ENCODE assay signal across 16 cellular contexts in the genomic region with DNA sequence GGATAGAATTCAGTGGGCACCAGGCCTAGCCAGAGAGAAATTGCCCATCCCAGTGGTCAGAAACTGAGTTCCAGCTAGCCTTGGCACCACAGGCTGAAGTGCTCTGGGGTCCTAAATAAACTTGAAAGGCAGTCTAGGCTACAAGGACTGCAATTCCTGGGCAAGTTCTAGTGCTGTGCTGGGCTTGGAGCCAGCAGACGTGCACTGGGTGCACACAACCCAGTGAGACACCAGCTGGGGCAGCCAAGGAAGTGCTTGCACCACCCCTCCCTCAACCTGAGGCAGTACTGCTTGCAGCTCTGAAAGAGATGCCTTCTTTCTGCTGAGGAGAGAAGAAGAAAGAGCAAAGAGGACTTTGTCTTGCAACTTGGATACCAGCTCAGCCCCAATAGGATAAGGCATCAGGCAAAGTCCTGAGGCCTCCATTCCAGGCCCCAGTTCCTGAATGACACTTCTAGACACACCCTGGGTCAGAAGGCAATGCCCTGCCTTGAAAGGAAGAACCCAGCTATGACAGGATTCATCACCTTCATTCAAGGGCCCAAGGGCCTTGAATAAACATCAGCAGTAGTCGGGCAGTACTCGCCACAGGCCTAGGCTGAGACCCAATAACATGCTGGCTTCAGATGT.
"Had no signal": no experiment of that assay in that cellular context is flagged by ENCODE, and none has a peak within 500 bp of the region (broad histone marks: within the 10 kb centered on the region; RNA-seq: fewer than 3 reads in every experiment).

No MANE protein-coding gene starts in this region.

- H3K4me1 Mint-ChIP-seq: activated CD4-positive, alpha-beta memory T cell treated with anti-CD3 and anti-CD28 coated beads, Interleukin-2, amount 10 ng/mL, durations not matched to agents 7 days and 5 days; activated CD4-positive, alpha-beta T cell treated with anti-CD3 and anti-CD28 coated beads for 36 hours; activated CD8-positive, alpha-beta memory T cell treated with anti-CD3 and anti-CD28 coated beads, Interleukin-2, amount 10 ng/mL, durations not matched to agents 7 days and 5 days; nephron progenitor cell had no signal

- H3K4me3 Mint-ChIP-seq: activated CD4-positive, alpha-beta memory T cell treated with anti-CD3 and anti-CD28 coated beads, Interleukin-2, amount 10 ng/mL, durations not matched to agents 7 days and 5 days; activated CD4-positive, alpha-beta T cell treated with anti-CD3 and anti-CD28 coated beads for 36 hours; activated CD8-positive, alpha-beta memory T cell treated with anti-CD3 and anti-CD28 coated beads, Interleukin-2, amount 10 ng/mL, durations not matched to agents 7 days and 5 days; activated naive CD4-positive, alpha-beta T cell treated with anti-CD3 and anti-CD28 coated beads for 36 hours; nephron progenitor cell; T-helper 2 cell treated with Interferon-gamma antibody and Interleukin-4, amounts not matched to agents 5 μg/mL and 100 μg/mL, for 36 hours; WTC11 had no signal

- DNase-seq: activated CD4-positive, alpha-beta memory T cell treated with anti-CD3 and anti-CD28 coated beads, Interleukin-2, amount 10 ng/mL, durations not matched to agents 7 days and 5 days; activated CD4-positive, alpha-beta T cell treated with anti-CD3 and anti-CD28 coated beads for 36 hours; activated CD8-positive, alpha-beta memory T cell treated with anti-CD3 and anti-CD28 coated beads, Interleukin-2, amount 10 ng/mL, durations not matched to agents 7 days and 5 days; activated naive CD4-positive, alpha-beta T cell treated with anti-CD3 and anti-CD28 coated beads for 36 hours; aorta; cerebellar nuclear complex; cortex of kidney; effector CD4-positive, alpha-beta T cell; nephron progenitor cell; occipital lobe; stimulated activated naive CD8-positive, alpha-beta T cell treated with anti-CD3 and anti-CD28 coated beads, Interleukin-15, Interleukin-2, amounts not matched to agents 100 U/mL and 50 U/mL, for 24 hours; upper lobe of left lung had no signal

- H3K27ac Mint-ChIP-seq: activated CD4-positive, alpha-beta memory T cell treated with anti-CD3 and anti-CD28 coated beads, Interleukin-2, amount 10 ng/mL, durations not matched to agents 7 days and 5 days; activated CD4-positive, alpha-beta T cell treated with anti-CD3 and anti-CD28 coated beads for 36 hours; activated CD8-positive, alpha-beta memory T cell treated with anti-CD3 and anti-CD28 coated beads, Interleukin-2, amount 10 ng/mL, durations not matched to agents 7 days and 5 days; activated naive CD4-positive, alpha-beta T cell treated with anti-CD3 and anti-CD28 coated beads for 36 hours; activated T-helper 2 cell treated with anti-CD3 and anti-CD28 coated beads, Interferon-gamma antibody, Interleukin-2, Interleukin-4, amounts not matched to agents 10 μg/mL and 5 μg/mL and 100 μg/mL, durations not matched to agents 14 hours and 24 hours and 36 hours; nephron progenitor cell; T-helper 2 cell treated with Interferon-gamma antibody and Interleukin-4, amounts not matched to agents 5 μg/mL and 100 μg/mL, for 36 hours; WTC11 had no signal

- H3K9me3 Mint-ChIP-seq: activated CD4-positive, alpha-beta memory T cell treated with anti-CD3 and anti-CD28 coated beads, Interleukin-2, amount 10 ng/mL, durations not matched to agents 7 days and 5 days; activated naive CD4-positive, alpha-beta T cell treated with anti-CD3 and anti-CD28 coated beads for 36 hours; activated T-helper 2 cell treated with anti-CD3 and anti-CD28 coated beads, Interferon-gamma antibody, Interleukin-2, Interleukin-4, amounts not matched to agents 10 μg/mL and 5 μg/mL and 100 μg/mL, durations not matched to agents 14 hours and 24 hours and 36 hours; T-helper 2 cell treated with Interferon-gamma antibody and Interleukin-4, amounts not matched to agents 5 μg/mL and 100 μg/mL, for 36 hours had no signal

- H3K36me3 Mint-ChIP-seq: activated CD8-positive, alpha-beta memory T cell treated with anti-CD3 and anti-CD28 coated beads, Interleukin-2, amount 10 ng/mL, durations not matched to agents 7 days and 5 days; WTC11 had no signal

- ATAC-seq: activated CD4-positive, alpha-beta T cell treated with anti-CD3 and anti-CD28 coated beads for 36 hours; activated CD8-positive, alpha-beta memory T cell treated with anti-CD3 and anti-CD28 coated beads, Interleukin-2, amount 10 ng/mL, durations not matched to agents 7 days and 5 days; esophagus mucosa; stimulated activated naive CD8-positive, alpha-beta T cell treated with anti-CD3 and anti-CD28 coated beads, Interleukin-15, Interleukin-2, amounts not matched to agents 100 U/mL and 50 U/mL, for 24 hours; WTC11 had no signal
